In the genomic region with DNA sequence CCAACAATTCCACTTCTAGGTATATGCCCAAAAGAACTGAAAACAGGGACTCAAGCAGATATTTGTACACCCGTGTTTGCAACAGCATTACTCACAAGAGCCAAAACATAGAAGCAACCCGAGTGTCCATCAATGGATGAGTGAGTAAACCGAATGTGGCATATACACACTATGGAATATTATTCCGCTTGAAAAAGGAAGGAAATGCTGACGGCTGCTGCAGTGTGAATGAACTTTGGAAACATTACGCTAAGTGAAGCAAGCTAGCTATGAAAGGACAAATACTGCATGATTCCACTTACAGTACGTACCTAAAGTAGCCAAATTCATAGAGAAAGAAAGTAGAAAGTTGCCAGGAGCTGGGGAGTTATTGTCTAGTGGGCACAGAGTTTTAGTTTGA, we compare ENCODE assay signal across 20 cellular contexts.
"Had no signal": no experiment of that assay in that cellular context is flagged by ENCODE, and none has a peak within 500 bp of the region (broad histone marks: within the 10 kb centered on the region; RNA-seq: fewer than 3 reads in every experiment).

No MANE protein-coding gene starts in this region.

- H3K4me1 ChIP-seq: left ventricle myocardium inferior, right atrium auricular region, tibial nerve, uterus had no signal

- ATAC-seq: mucosa of descending colon; naive thymus-derived CD4-positive, alpha-beta T cell; natural killer cell treated with Interleukin-12 subunit alpha and Interleukin-12 subunit beta and Interleukin-15 and Interleukin-18, amount 100 ng/mL, for 72 hours; stimulated activated memory B cell treated with anti-CD40 and anti-IgM and Interleukin-4, amounts not matched to agents 10 μg/mL and 1 μg/mL and 100 μg/mL, for 72 hours; stimulated activated naive CD8-positive, alpha-beta T cell treated with anti-CD3 and anti-CD28 coated beads, Interleukin-15, amount 100 ng/mL, for 72 hours had no signal

- H3K4me3 ChIP-seq: left ventricle myocardium inferior, lung, mucosa of descending colon, ovary, right atrium auricular region, right lobe of liver, smooth muscle cell, tibial nerve, uterus had no signal

- H3K36me3 ChIP-seq: left ventricle myocardium inferior, ovary, right atrium auricular region, tibial nerve had no signal

- H3K27ac ChIP-seq: left ventricle myocardium inferior, ovary, right atrium auricular region, tibial nerve, uterus had no signal

- DNase-seq: left ventricle myocardium inferior; midbrain; mucosa of descending colon; naive thymus-derived CD4-positive, alpha-beta T cell; ovary; right lobe of liver; stimulated activated CD4-positive, alpha-beta T cell treated with anti-CD3 and anti-CD28 coated beads, Interleukin-1b, Interleukin-23, amount 100 ng/mL, for 48 hours; stimulated activated CD4-positive, alpha-beta T cell treated with anti-CD3 and anti-CD28 coated beads, Interleukin-2, amount 100 ng/mL, for 48 hours; stimulated activated CD4-positive, alpha-beta T cell treated with anti-CD3 and anti-CD28 coated beads, Interleukin-4, amount 100 ng/mL, for 4 hours; stimulated activated CD8-positive, alpha-beta memory T cell treated with anti-CD3 and anti-CD28 coated beads, Interleukin-4, amount 100 ng/mL, for 48 hours; stimulated activated naive CD4-positive, alpha-beta T cell treated with Interleukin-2 at 50 U/mL for 16 hours; stimulated activated naive CD8-positive, alpha-beta T cell treated with anti-CD3 and anti-CD28 coated beads, Interleukin-15, amount 100 ng/mL, for 72 hours; substantia nigra; uterus had no signal

- H3K27me3 ChIP-seq: ovary, right atrium auricular region, right lobe of liver, tibial nerve, uterus had no signal

- H3K4me2 ChIP-seq: smooth muscle cell had no signal

- H3K9me3 ChIP-seq: mucosa of descending colon, ovary, right atrium auricular region, right lobe of liver, tibial nerve, uterus had no signal
